1 cellular context compared by ENCODE assay signal in genomic region chr10:110629680-110630191, GRCh38.
TF ChIP-seq lines count a peak whose summit lies in the region.

No MANE protein-coding gene starts in this region.

TF ChIP-seq in HEK293, 187 proteins besides CTCF, POLR2A, EP300 and RAD21 (continued from another document and continues in another):
- TF ChIP-seq ZNF280D (tag by site-specific recombination; IDR thresholded peaks at IDR 0.05): no peak
- no peak for TF ChIP-seq GLI4 (tag by site-specific recombination; IDR thresholded peaks at IDR 0.05)
- TF ChIP-seq ZNF37A (tag by site-specific recombination; IDR thresholded peaks at IDR 0.05): no peak
- TF ChIP-seq ZFP37 (tag by site-specific recombination; IDR thresholded peaks at IDR 0.05): no peak
- TF ChIP-seq, protein P1, sequence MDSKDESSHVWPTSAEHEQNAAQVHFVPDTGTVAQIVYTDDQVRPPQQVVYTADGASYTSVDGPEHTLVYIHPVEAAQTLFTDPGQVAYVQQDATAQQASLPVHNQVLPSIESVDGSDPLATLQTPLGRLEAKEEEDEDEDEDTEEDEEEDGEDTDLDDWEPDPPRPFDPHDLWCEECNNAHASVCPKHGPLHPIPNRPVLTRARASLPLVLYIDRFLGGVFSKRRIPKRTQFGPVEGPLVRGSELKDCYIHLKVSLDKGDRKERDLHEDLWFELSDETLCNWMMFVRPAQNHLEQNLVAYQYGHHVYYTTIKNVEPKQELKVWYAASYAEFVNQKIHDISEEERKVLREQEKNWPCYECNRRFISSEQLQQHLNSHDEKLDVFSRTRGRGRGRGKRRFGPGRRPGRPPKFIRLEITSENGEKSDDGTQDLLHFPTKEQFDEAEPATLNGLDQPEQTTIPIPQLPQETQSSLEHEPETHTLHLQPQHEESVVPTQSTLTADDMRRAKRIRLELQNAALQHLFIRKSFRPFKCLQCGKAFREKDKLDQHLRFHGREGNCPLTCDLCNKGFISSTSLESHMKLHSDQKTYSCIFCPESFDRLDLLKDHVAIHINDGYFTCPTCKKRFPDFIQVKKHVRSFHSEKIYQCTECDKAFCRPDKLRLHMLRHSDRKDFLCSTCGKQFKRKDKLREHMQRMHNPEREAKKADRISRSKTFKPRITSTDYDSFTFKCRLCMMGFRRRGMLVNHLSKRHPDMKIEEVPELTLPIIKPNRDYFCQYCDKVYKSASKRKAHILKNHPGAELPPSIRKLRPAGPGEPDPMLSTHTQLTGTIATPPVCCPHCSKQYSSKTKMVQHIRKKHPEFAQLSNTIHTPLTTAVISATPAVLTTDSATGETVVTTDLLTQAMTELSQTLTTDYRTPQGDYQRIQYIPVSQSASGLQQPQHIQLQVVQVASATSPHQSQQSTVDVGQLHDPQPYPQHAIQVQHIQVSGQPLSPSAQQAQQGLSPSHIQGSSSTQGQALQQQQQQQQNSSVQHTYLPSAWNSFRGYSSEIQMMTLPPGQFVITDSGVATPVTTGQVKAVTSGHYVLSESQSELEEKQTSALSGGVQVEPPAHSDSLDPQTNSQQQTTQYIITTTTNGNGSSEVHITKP (tag by site-specific recombination; IDR thresholded peaks at IDR 0.05): peak; percentile 51; the same call in 1 of the 2 replicates
- TF ChIP-seq ZSCAN30 (tag by site-specific recombination; IDR thresholded peaks at IDR 0.05): 0 out of 2 replicates have a peak, but pooled peaks have one; percentile 62
- TF ChIP-seq, protein P2, sequence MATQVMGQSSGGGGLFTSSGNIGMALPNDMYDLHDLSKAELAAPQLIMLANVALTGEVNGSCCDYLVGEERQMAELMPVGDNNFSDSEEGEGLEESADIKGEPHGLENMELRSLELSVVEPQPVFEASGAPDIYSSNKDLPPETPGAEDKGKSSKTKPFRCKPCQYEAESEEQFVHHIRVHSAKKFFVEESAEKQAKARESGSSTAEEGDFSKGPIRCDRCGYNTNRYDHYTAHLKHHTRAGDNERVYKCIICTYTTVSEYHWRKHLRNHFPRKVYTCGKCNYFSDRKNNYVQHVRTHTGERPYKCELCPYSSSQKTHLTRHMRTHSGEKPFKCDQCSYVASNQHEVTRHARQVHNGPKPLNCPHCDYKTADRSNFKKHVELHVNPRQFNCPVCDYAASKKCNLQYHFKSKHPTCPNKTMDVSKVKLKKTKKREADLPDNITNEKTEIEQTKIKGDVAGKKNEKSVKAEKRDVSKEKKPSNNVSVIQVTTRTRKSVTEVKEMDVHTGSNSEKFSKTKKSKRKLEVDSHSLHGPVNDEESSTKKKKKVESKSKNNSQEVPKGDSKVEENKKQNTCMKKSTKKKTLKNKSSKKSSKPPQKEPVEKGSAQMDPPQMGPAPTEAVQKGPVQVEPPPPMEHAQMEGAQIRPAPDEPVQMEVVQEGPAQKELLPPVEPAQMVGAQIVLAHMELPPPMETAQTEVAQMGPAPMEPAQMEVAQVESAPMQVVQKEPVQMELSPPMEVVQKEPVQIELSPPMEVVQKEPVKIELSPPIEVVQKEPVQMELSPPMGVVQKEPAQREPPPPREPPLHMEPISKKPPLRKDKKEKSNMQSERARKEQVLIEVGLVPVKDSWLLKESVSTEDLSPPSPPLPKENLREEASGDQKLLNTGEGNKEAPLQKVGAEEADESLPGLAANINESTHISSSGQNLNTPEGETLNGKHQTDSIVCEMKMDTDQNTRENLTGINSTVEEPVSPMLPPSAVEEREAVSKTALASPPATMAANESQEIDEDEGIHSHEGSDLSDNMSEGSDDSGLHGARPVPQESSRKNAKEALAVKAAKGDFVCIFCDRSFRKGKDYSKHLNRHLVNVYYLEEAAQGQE (tag by site-specific recombination; IDR thresholded peaks at IDR 0.05): no peak
- TF ChIP-seq, protein P3, sequence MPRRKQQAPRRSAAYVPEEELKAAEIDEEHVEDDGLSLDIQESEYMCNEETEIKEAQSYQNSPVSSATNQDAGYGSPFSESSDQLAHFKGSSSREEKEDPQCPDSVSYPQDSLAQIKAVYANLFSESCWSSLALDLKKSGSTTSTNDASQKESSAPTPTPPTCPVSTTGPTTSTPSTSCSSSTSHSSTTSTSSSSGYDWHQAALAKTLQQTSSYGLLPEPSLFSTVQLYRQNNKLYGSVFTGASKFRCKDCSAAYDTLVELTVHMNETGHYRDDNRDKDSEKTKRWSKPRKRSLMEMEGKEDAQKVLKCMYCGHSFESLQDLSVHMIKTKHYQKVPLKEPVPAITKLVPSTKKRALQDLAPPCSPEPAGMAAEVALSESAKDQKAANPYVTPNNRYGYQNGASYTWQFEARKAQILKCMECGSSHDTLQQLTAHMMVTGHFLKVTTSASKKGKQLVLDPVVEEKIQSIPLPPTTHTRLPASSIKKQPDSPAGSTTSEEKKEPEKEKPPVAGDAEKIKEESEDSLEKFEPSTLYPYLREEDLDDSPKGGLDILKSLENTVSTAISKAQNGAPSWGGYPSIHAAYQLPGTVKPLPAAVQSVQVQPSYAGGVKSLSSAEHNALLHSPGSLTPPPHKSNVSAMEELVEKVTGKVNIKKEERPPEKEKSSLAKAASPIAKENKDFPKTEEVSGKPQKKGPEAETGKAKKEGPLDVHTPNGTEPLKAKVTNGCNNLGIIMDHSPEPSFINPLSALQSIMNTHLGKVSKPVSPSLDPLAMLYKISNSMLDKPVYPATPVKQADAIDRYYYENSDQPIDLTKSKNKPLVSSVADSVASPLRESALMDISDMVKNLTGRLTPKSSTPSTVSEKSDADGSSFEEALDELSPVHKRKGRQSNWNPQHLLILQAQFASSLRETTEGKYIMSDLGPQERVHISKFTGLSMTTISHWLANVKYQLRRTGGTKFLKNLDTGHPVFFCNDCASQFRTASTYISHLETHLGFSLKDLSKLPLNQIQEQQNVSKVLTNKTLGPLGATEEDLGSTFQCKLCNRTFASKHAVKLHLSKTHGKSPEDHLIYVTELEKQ (tag by site-specific recombination; IDR thresholded peaks at IDR 0.05; ENCODE audit: borderline replicate concordance): peak; percentile 63; the same call in 1 of the 2 replicates
- TF ChIP-seq ZNF488 (tag by site-specific recombination; IDR thresholded peaks at IDR 0.05): no peak
- peak; percentile 23; the same call in 1 of the 2 replicates for TF ChIP-seq ZFHX2 (tag by site-specific recombination; conservative IDR thresholded peaks at IDR 0.05)
- no peak for TF ChIP-seq ZNF10 (tag by site-specific recombination; IDR thresholded peaks at IDR 0.05)
- TF ChIP-seq ZNF223 (tag by site-specific recombination; IDR thresholded peaks at IDR 0.05): no peak
- no peak for TF ChIP-seq ZNF114 (tag by site-specific recombination; IDR thresholded peaks at IDR 0.05)
- TF ChIP-seq ZNF274 (IDR thresholded peaks at IDR 0.05; ENCODE audit: low read length): no peak
- no peak for TF ChIP-seq ZNF274 (tag by site-specific recombination; IDR thresholded peaks at IDR 0.05; ENCODE audit: borderline replicate concordance)
- no peak for TF ChIP-seq ZBTB1 (tag by site-specific recombination; IDR thresholded peaks at IDR 0.05)
- no peak for TF ChIP-seq ZNF138 (tag by site-specific recombination; IDR thresholded peaks at IDR 0.05; ENCODE audit: borderline replicate concordance)
- TF ChIP-seq, protein P4, sequence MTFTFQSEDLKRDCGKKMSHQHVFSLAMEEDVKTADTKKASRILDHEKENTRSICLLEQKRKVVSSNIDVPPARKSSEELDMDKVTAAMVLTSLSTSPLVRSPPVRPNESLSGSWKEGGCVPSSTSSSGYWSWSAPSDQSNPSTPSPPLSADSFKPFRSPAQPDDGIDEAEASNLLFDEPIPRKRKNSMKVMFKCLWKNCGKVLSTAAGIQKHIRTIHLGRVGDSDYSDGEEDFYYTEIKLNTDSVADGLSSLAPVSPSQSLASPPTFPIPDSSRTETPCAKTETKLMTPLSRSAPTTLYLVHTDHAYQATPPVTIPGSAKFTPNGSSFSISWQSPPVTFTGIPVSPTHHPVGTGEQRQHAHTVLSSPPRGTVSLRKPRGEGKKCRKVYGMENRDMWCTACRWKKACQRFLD (tag by site-specific recombination; IDR thresholded peaks at IDR 0.05): no peak
- TF ChIP-seq ZNF155 (tag by site-specific recombination; IDR thresholded peaks at IDR 0.05): no peak
- no peak for TF ChIP-seq ZNF404 (tag by site-specific recombination; IDR thresholded peaks at IDR 0.05)
- TF ChIP-seq ZBTB20 (tag by site-specific recombination; IDR thresholded peaks at IDR 0.05): no peak; the same call in 1 of the 2 replicates
- TF ChIP-seq ZNF324 (tag by site-specific recombination; IDR thresholded peaks at IDR 0.05): no peak
- TF ChIP-seq ZNF394 (tag by site-specific recombination; IDR thresholded peaks at IDR 0.05; ENCODE audit: borderline replicate concordance): no peak; the same call in 1 of the 2 replicates
- TF ChIP-seq, protein P5, sequence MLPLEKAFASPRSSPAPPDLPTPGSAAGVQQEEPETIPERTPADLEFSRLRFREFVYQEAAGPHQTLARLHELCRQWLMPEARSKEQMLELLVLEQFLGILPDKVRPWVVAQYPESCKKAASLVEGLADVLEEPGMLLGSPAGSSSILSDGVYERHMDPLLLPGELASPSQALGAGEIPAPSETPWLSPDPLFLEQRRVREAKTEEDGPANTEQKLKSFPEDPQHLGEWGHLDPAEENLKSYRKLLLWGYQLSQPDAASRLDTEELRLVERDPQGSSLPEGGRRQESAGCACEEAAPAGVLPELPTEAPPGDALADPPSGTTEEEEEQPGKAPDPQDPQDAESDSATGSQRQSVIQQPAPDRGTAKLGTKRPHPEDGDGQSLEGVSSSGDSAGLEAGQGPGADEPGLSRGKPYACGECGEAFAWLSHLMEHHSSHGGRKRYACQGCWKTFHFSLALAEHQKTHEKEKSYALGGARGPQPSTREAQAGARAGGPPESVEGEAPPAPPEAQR (tag by site-specific recombination; IDR thresholded peaks at IDR 0.05): no peak
- TF ChIP-seq ZXDB (tag by site-specific recombination; IDR thresholded peaks at IDR 0.05): peak; percentile 78
- no peak for TF ChIP-seq ZNF16 (tag by site-specific recombination; IDR thresholded peaks at IDR 0.05; ENCODE audit: low read depth)
- no peak for TF ChIP-seq ZNF768 (tag by site-specific recombination; IDR thresholded peaks at IDR 0.05)
- TF ChIP-seq ZNF777 (tag by site-specific recombination; IDR thresholded peaks at IDR 0.05; ENCODE audit: borderline replicate concordance): no peak
- no peak for TF ChIP-seq ZNF645 (tag by site-specific recombination; IDR thresholded peaks at IDR 0.05)
- TF ChIP-seq ZBTB17 (tag by site-specific recombination; IDR thresholded peaks at IDR 0.05): peak; percentile 89
- TF ChIP-seq, protein P6, sequence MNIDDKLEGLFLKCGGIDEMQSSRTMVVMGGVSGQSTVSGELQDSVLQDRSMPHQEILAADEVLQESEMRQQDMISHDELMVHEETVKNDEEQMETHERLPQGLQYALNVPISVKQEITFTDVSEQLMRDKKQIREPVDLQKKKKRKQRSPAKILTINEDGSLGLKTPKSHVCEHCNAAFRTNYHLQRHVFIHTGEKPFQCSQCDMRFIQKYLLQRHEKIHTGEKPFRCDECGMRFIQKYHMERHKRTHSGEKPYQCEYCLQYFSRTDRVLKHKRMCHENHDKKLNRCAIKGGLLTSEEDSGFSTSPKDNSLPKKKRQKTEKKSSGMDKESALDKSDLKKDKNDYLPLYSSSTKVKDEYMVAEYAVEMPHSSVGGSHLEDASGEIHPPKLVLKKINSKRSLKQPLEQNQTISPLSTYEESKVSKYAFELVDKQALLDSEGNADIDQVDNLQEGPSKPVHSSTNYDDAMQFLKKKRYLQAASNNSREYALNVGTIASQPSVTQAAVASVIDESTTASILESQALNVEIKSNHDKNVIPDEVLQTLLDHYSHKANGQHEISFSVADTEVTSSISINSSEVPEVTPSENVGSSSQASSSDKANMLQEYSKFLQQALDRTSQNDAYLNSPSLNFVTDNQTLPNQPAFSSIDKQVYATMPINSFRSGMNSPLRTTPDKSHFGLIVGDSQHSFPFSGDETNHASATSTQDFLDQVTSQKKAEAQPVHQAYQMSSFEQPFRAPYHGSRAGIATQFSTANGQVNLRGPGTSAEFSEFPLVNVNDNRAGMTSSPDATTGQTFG (tag by site-specific recombination; IDR thresholded peaks at IDR 0.05; ENCODE audit: borderline replicate concordance): no peak
- TF ChIP-seq ZSCAN5A (tag by site-specific recombination; IDR thresholded peaks at IDR 0.05): no peak
- TF ChIP-seq ZNF24 (tag by site-specific recombination; IDR thresholded peaks at IDR 0.05): peak; percentile 90
- TF ChIP-seq ZNF121 (tag by site-specific recombination; IDR thresholded peaks at IDR 0.05): no peak
